Comparison of ENCODE assay signal across 8 cellular contexts in the genomic region with DNA sequence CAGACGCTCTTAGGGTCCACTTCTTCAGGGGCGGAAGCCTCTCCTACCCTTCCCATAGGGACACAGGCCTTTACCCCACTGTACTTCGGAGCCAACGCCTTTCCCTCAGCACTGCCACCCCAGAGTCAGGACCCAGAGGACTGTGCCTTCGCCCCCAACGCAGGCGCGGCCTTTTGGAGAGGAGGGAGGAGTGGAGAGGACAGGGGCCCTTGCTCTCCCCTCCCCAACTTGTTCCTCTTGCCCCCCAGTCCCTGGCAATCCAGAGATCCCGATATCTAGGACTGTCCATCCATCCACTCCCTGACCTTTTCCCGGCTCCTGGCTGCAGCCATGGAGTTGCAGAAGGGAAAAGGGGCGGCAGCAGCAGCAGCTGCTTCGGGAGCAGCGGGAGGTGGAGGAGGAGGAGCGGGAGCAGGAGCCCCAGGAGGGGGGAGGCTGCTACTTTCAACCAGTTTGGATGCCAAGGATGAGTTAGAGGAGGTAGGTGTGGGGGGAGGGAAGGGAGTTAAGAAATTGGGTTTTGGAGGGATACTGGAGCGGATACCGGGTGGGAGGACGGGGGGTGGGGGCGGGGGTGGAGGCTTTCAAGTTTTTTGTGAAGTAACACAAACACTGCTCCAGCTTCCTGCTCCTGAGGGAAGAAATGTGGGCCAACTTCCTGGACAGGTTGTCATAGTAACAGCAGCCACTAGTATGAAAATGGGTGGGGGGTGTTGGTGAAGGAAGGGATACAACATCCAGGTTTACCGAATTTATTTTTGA. TPM values are rescaled to one million over a fixed set of nuclear protein-coding genes. Genes with fewer than 3 reads are reported as not detected.
A peak's percentile ranks its signal among the peaks of the same experiment; 100 is the strongest.
DNase-seq lines count a peak whose midpoint lies in the region; ATAC-seq and TF ChIP-seq lines count a peak whose summit lies in the region.

No MANE protein-coding gene starts in this region.

- H3K27me3 ChIP-seq in effector memory CD4-positive, alpha-beta T cell (replicated peaks; ENCODE audit: control insufficient read depth, insufficient read depth, low read length, poor library complexity, severe bottlenecking) = no peaks in the 10 kb centered on the region

- TF ChIP-seq CTCF in GM12875 (IDR thresholded peaks at IDR 0.05; ENCODE audit: borderline replicate concordance, insufficient read depth, low read depth, low read length) (no peak), mesothelial cell of epicardium (IDR thresholded peaks at IDR 0.05; ENCODE audit: unreplicated experiment) (no peak)

- no peaks in the 10 kb centered on the region for H3K9me3 Mint-ChIP-seq in activated CD4-positive, alpha-beta T cell treated with anti-CD3 and anti-CD28 coated beads, Interleukin-2, amount 10 ng/mL, durations not matched to agents 7 days and 5 days
- no peaks in the 10 kb centered on the region for H3K9me3 Mint-ChIP-seq in mesothelial cell of epicardium

- DNase-seq in NCI-H146 treated with DMSO at 0.1 percent for 48 hours (lab: John Stamatoyannopoulos, UW; ENCODE audit: unreplicated experiment) = peak; percentile 50
- peak; percentile 30 for DNase-seq in activated CD4-positive, alpha-beta T cell treated with anti-CD3 and anti-CD28 coated beads, Interleukin-2, amount 10 ng/mL, durations not matched to agents 7 days and 5 days
- peak in 1 of 3 donors; percentile 9 for DNase-seq in effector memory CD4-positive, alpha-beta T cell
- peak; percentile 19 to 54 for DNase-seq in mesothelial cell of epicardium (ENCODE audit: low spot score in 2 of 2, unreplicated experiment in 2 of 2)
- DNase-seq in stimulated activated CD8-positive, alpha-beta memory T cell treated with anti-CD3 and anti-CD28 coated beads, Interleukin-7, amount 100 ng/mL, for 24 hours (ENCODE audit: low read depth) = peak; percentile 4

- H3K4me1 ChIP-seq in effector memory CD4-positive, alpha-beta T cell (ENCODE audit: control insufficient read depth, insufficient read depth, low read length, poor library complexity, severe bottlenecking) = peaks cover 10% of the 10 kb centered on the region

- CTCF ChIA-PET in activated CD4-positive, alpha-beta T cell treated with anti-CD3 and anti-CD28 coated beads, Interleukin-2, amount 10 ng/mL, durations not matched to agents 7 days and 5 days (lab: Charles Lee) = interaction anchor here (1.0 to 1.8 kb wide), 4 partner anchors 15 to 22 kb away, joined by 3 to 4 read pairs (median 3); no protein-coding TSS in a partner anchor

- no peak for ATAC-seq in GM18502 (IDR thresholded peaks at IDR 0.05; ENCODE audit: poor library complexity, unreplicated experiment)
- ATAC-seq in HG03139 (IDR thresholded peaks at IDR 0.05; ENCODE audit: unreplicated experiment) = no peak

- H3K4me1 Mint-ChIP-seq in activated CD4-positive, alpha-beta T cell treated with anti-CD3 and anti-CD28 coated beads, Interleukin-2, amount 10 ng/mL, durations not matched to agents 7 days and 5 days = peaks cover 39% of the 10 kb centered on the region
- peaks cover 22% of the 10 kb centered on the region for H3K4me1 Mint-ChIP-seq in mesothelial cell of epicardium

- peak overlapping the region; percentile 91 for H3K27ac Mint-ChIP-seq in activated CD4-positive, alpha-beta T cell treated with anti-CD3 and anti-CD28 coated beads, Interleukin-2, amount 10 ng/mL, durations not matched to agents 7 days and 5 days
- H3K27ac Mint-ChIP-seq in mesothelial cell of epicardium = peak overlapping the region; percentile 97

- peaks cover 20% of the 10 kb centered on the region for H3K36me3 Mint-ChIP-seq in activated CD4-positive, alpha-beta T cell treated with anti-CD3 and anti-CD28 coated beads, Interleukin-2, amount 10 ng/mL, durations not matched to agents 7 days and 5 days (ENCODE audit: low read depth)
- peaks cover 6% of the 10 kb centered on the region for H3K36me3 Mint-ChIP-seq in mesothelial cell of epicardium

- peak overlapping the region; percentile 92 for H3K27ac ChIP-seq in effector memory CD4-positive, alpha-beta T cell (ENCODE audit: insufficient read depth, low read length, poor library complexity, severe bottlenecking)

- POLR2A ChIA-PET in activated CD4-positive, alpha-beta T cell treated with anti-CD3 and anti-CD28 coated beads, Interleukin-2, amount 10 ng/mL, durations not matched to agents 7 days and 5 days (lab: Charles Lee) = interaction anchor here (0.9 kb wide), 1 partner anchor 7 kb away, joined by 4 read pairs; no protein-coding TSS in a partner anchor

- no peaks in the 10 kb centered on the region for H3K36me3 ChIP-seq in effector memory CD4-positive, alpha-beta T cell (ENCODE audit: control insufficient read depth, insufficient read depth, low read length)

- no peaks in the 10 kb centered on the region for H3K9me3 ChIP-seq in effector memory CD4-positive, alpha-beta T cell (ENCODE audit: control insufficient read depth, low read length)

- H3K4me3 ChIP-seq in GM12875 (ENCODE audit: low read depth, low read length) = peak overlapping the region; percentile 88
- peak overlapping the region; percentile 80 for H3K4me3 ChIP-seq in effector memory CD4-positive, alpha-beta T cell (ENCODE audit: insufficient read depth, low read depth, low read length, poor library complexity, severe bottlenecking)

- H3K27me3 Mint-ChIP-seq in activated CD4-positive, alpha-beta T cell treated with anti-CD3 and anti-CD28 coated beads, Interleukin-2, amount 10 ng/mL, durations not matched to agents 7 days and 5 days = no peaks in the 10 kb centered on the region
- H3K27me3 Mint-ChIP-seq in mesothelial cell of epicardium (ENCODE audit: low read depth) = no peaks in the 10 kb centered on the region

- H3K4me3 Mint-ChIP-seq in activated CD4-positive, alpha-beta T cell treated with anti-CD3 and anti-CD28 coated beads, Interleukin-2, amount 10 ng/mL, durations not matched to agents 7 days and 5 days = peak overlapping the region; percentile 94
- H3K4me3 Mint-ChIP-seq in mesothelial cell of epicardium = peak overlapping the region; percentile 96

RNA-seq across cellular contexts. Expression of gene INTS3, which starts 0.6 kb away (rescaled TPM):
- total RNA-seq in activated CD4-positive, alpha-beta T cell treated with anti-CD3 and anti-CD28 coated beads, Interleukin-2, amount 10 ng/mL, durations not matched to agents 7 days and 5 days = 10 to 100 TPM; 62.9 to 64.8 TPM
- total RNA-seq in mesothelial cell of epicardium = 117 to 120 TPM (median 117 TPM) in 3 replicates

RNA-seq across cellular contexts. Expression of gene SLC27A3, which starts 46.7 kb away (rescaled TPM):
- total RNA-seq in activated CD4-positive, alpha-beta T cell treated with anti-CD3 and anti-CD28 coated beads, Interleukin-2, amount 10 ng/mL, durations not matched to agents 7 days and 5 days = 10 to 100 TPM; 22.2 to 22.9 TPM
- 28.5 to 32.1 TPM (median 29.7 TPM) in 3 replicates for total RNA-seq in mesothelial cell of epicardium

RNA-seq across cellular contexts. Expression of gene NPR1, which starts 50.0 kb away (rescaled TPM):
- total RNA-seq in activated CD4-positive, alpha-beta T cell treated with anti-CD3 and anti-CD28 coated beads, Interleukin-2, amount 10 ng/mL, durations not matched to agents 7 days and 5 days = not detected
- total RNA-seq in mesothelial cell of epicardium = 5.8 to 6.6 TPM (median 5.9 TPM) in 3 replicates

RNA-seq across cellular contexts. Expression of gene ILF2, which starts 57.7 kb away (rescaled TPM):
- total RNA-seq in activated CD4-positive, alpha-beta T cell treated with anti-CD3 and anti-CD28 coated beads, Interleukin-2, amount 10 ng/mL, durations not matched to agents 7 days and 5 days = 100 to 1,000 TPM; 192 to 223 TPM
- 204 to 212 TPM (median 207 TPM) in 3 replicates for total RNA-seq in mesothelial cell of epicardium
